2 cellular contexts compared by ENCODE assay signal in the genomic region with DNA sequence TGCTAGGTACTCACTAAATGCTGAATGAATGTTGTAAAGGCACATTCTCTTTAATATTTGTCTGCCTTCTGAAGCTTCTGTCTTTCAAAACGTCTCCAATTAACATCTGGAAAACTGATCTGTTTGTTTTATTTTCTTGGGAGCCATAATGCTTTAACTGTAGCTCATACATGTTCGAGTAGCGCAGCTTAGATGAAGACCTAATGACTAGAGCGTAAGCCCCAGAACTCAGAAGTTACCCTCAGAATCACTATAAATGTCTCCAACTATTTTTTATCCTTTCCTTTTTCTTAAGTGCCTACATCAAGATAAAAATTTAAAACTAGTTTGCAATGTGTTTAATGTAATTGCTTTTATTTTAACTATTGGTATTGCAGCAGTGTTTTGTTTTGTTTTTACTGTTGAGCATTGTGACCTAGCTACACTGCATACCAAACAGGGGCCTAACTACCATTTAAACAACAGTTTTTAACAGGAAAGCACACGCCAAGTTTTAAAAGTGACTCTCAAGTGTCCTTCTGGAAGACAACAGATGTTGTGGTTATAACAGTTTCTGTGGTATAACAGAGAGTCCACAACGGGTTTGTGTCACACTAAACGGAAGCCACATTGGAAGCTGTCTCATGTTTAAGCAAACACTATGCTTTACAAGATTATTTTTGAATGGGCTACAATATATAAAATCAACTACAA.
TF ChIP-seq lines count a peak whose summit lies in the region.

No MANE protein-coding gene starts in this region.

TF ChIP-seq in WTC11, 78 proteins besides CTCF, POLR2A, EP300 and RAD21:
- TF ChIP-seq, protein P1, sequence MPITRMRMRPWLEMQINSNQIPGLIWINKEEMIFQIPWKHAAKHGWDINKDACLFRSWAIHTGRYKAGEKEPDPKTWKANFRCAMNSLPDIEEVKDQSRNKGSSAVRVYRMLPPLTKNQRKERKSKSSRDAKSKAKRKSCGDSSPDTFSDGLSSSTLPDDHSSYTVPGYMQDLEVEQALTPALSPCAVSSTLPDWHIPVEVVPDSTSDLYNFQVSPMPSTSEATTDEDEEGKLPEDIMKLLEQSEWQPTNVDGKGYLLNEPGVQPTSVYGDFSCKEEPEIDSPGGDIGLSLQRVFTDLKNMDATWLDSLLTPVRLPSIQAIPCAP (CRISPR knock-in tag; IDR thresholded peaks at IDR 0.05): no peak
- TF ChIP-seq TEAD1 (CRISPR knock-in tag; IDR thresholded peaks at IDR 0.05) (no peak), NFATC4 (CRISPR knock-in tag; IDR thresholded peaks at IDR 0.05) (no peak), FOXP1 (CRISPR knock-in tag; IDR thresholded peaks at IDR 0.05; ENCODE audit: borderline replicate concordance) (no peak), OVOL2 (CRISPR knock-in tag; IDR thresholded peaks at IDR 0.05; ENCODE audit: borderline replicate concordance) (no peak), TEAD4 (CRISPR knock-in tag; IDR thresholded peaks at IDR 0.05) (no peak), ZNF138 (CRISPR knock-in tag; conservative IDR thresholded peaks at IDR 0.05) (no peak)
- TF ChIP-seq, protein P2, sequence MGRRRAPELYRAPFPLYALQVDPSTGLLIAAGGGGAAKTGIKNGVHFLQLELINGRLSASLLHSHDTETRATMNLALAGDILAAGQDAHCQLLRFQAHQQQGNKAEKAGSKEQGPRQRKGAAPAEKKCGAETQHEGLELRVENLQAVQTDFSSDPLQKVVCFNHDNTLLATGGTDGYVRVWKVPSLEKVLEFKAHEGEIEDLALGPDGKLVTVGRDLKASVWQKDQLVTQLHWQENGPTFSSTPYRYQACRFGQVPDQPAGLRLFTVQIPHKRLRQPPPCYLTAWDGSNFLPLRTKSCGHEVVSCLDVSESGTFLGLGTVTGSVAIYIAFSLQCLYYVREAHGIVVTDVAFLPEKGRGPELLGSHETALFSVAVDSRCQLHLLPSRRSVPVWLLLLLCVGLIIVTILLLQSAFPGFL (CRISPR knock-in tag; IDR thresholded peaks at IDR 0.05; ENCODE audit: borderline replicate concordance): no peak
- TF ChIP-seq, protein P3, sequence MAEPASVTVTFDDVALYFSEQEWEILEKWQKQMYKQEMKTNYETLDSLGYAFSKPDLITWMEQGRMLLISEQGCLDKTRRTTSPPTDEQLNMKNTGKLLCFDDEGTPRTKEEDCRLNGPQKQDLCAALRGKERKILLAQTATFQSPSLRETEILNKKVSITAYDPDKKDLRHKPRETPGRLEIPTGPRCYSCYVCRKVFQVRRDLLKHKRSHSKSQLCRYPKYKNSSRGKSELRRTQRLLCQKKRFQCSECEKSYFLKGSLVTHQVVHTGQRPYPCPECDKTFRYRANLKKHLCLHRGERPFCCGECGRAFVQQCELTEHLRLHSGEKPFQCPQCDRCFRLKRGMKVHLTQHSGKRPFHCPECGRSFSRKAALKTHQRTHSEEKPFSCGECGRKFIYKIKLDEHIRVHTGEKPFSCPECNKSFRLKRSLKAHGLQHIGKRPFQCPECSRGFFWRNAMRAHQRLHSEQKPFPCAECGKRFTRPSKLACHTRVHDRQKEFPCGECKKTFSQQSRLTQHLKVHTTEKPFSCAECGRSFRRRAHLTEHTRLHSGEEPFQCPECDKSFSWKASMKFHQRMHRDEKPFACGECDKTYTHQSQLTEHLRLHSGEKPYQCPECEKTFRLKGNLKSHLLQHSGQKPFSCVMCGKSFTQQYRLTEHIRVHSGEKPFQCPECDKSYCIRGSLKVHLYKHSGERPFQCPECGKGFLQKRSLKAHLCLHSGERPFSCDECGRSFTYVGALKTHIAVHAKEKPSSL (CRISPR knock-in tag; conservative IDR thresholded peaks at IDR 0.05): no peak

TF ChIP-seq in HepG2, 621 proteins besides CTCF, POLR2A, EP300 and RAD21 (continued from another document):
- TF ChIP-seq ZSCAN12 (CRISPR knock-in tag; IDR thresholded peaks at IDR 0.05) (no peak), ZBTB8A (CRISPR knock-in tag; IDR thresholded peaks at IDR 0.05; ENCODE audit: borderline replicate concordance, low read depth) (no peak), BRD4 (CRISPR knock-in tag; IDR thresholded peaks at IDR 0.05) (no peak)
- TF ChIP-seq, protein P4, sequence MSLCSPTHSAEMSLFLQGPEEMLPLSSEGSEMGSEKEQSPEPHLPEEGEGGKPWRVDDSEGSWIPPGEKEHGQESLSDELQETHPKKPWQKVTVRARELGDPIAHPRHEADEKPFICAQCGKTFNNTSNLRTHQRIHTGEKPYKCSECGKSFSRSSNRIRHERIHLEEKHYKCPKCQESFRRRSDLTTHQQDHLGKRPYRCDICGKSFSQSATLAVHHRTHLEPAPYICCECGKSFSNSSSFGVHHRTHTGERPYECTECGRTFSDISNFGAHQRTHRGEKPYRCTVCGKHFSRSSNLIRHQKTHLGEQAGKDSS (CRISPR knock-in tag; IDR thresholded peaks at IDR 0.05; ENCODE audit: borderline replicate concordance, low read depth): no peak
- TF ChIP-seq, protein P5, sequence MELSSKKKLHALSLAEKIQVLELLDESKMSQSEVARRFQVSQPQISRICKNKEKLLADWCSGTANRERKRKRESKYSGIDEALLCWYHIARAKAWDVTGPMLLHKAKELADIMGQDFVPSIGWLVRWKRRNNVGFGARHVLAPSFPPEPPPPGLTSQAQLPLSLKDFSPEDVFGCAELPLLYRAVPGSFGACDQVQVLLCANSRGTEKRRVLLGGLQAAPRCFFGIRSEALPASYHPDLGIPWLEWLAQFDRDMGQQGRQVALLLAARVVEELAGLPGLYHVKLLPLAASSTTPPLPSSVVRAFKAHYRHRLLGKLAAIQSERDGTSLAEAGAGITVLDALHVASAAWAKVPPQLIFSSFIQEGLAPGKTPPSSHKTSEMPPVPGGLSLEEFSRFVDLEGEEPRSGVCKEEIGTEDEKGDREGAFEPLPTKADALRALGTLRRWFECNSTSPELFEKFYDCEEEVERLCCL (CRISPR knock-in tag; IDR thresholded peaks at IDR 0.05; ENCODE audit: borderline replicate concordance): no peak
